In genomic region chr1:226069818-226070489, GRCh38 we compare ENCODE assay signal across 24 cellular contexts. TPM values are rescaled to one million over a fixed set of nuclear protein-coding genes. Genes with fewer than 3 reads are reported as not detected.
DNase-seq lines count a peak whose midpoint lies in the region; ATAC-seq and TF ChIP-seq lines count a peak whose summit lies in the region.
"Had no signal": no experiment of that assay in that cellular context is flagged by ENCODE, and none has a peak within 500 bp of the region (broad histone marks: within the 10 kb centered on the region; RNA-seq: fewer than 3 reads in every experiment).

No MANE protein-coding gene starts in this region.

- DNase-seq in activated CD4-positive, CD25-positive, alpha-beta regulatory T cell (lab: John Stamatoyannopoulos, UW), result no peak
- no peak for DNase-seq in CD8-positive, alpha-beta memory T cell
- DNase-seq in activated naive CD4-positive, alpha-beta T cell treated with anti-CD3 and anti-CD28 coated beads, Interleukin-2, amount 50 U/mL, for 72 hours (ENCODE audit: low spot score in 2 of 2), result no peak
- no peak for DNase-seq in naive thymus-derived CD8-positive, alpha-beta T cell
- DNase-seq in T-helper 2 cell treated with Interferon-gamma antibody and Interleukin-4, amounts not matched to agents 5 μg/mL and 100 μg/mL, for 36 hours (ENCODE audit: low spot score), result no peak
- DNase-seq in RWPE1 (ENCODE audit: low spot score) (no peak), NCI-H1048 (lab: John Stamatoyannopoulos, UW) (no peak)
- DNase-seq: activated CD4-positive, CD25-positive, alpha-beta regulatory T cell treated with anti-CD3 and anti-CD28 coated beads, Interleukin-2, amount 50 U/mL, for 72 hours; cortex of kidney; DMS53; GOT3; left lung; NCI-H2081; NCI-H510A treated with DMSO at 0.1 percent for 48 hours; pancreas; SHP77; stimulated activated CD4-positive, alpha-beta T cell treated with anti-CD3 and anti-CD28 coated beads, Interleukin-4, amount 100 ng/mL, for 1 hour; thyroid gland had no signal

- H3K27ac ChIP-seq in CD8-positive, alpha-beta memory T cell (ENCODE audit: low read depth, low read length), result no peak overlapping the region
- no peak overlapping the region; the same call in 1 of the 2 replicates for H3K27ac ChIP-seq in RWPE1
- H3K27ac ChIP-seq: 22Rv1, BLaER1, epithelial cell of prostate, gastroesophageal sphincter, HL-60, left lung, pancreas, thyroid gland had no signal

- no peak overlapping the region for H3K4me3 ChIP-seq in CD8-positive, alpha-beta memory T cell (ENCODE audit: low read length)
- H3K4me3 ChIP-seq: BLaER1, gastroesophageal sphincter, left lung, pancreas, thyroid gland had no signal

- H3K9me3 ChIP-seq in CD8-positive, alpha-beta memory T cell (ENCODE audit: low read length), result no peaks in the 10 kb centered on the region
- H3K9me3 ChIP-seq: BLaER1, gastroesophageal sphincter, left lung, pancreas, thyroid gland had no signal

- H3K36me3 Mint-ChIP-seq in CD8-positive, alpha-beta memory T cell, result peaks cover 18 to 84% (median 22%) of the 10 kb centered on the region in 3 donors
- H3K36me3 Mint-ChIP-seq in activated naive CD4-positive, alpha-beta T cell treated with anti-CD3 and anti-CD28 coated beads, Interleukin-2, amount 50 U/mL, for 72 hours, result peaks cover 24 to 62% of the 10 kb centered on the region in 2 donors
- peaks cover 4 to 91% (median 30%) of the 10 kb centered on the region in 3 donors for H3K36me3 Mint-ChIP-seq in naive thymus-derived CD8-positive, alpha-beta T cell
- H3K36me3 Mint-ChIP-seq in T-helper 2 cell treated with Interferon-gamma antibody and Interleukin-4, amounts not matched to agents 5 μg/mL and 100 μg/mL, for 36 hours (ENCODE audit: low read depth), result peaks cover 75% of the 10 kb centered on the region

- peak; percentile 89 to 92 for ATAC-seq in activated CD4-positive, CD25-positive, alpha-beta regulatory T cell treated with anti-CD3 and anti-CD28 coated beads, Interleukin-2, amount 50 U/mL, for 24 hours
- peak; percentile 91 to 92 for ATAC-seq in activated naive CD4-positive, alpha-beta T cell treated with anti-CD3 and anti-CD28 coated beads, Interleukin-2, amount 50 U/mL, for 72 hours
- ATAC-seq in naive thymus-derived CD8-positive, alpha-beta T cell, result no peak
- ATAC-seq: gastroesophageal sphincter, left lung, pancreas had no signal

- POLR2A ChIA-PET in CD8-positive, alpha-beta memory T cell (lab: Charles Lee), result interaction anchor here (0.8 kb wide), 1 partner anchor 70 kb away, joined by 3 read pairs; the partner anchor contains the start of gene SDE2
- POLR2A ChIA-PET in naive thymus-derived CD8-positive, alpha-beta T cell (lab: Charles Lee), result interaction anchor here (1.0 to 2.2 kb wide), 4 partner anchors 14 to 70 kb away, joined by 4 to 5 read pairs (median 4); partner anchors contain the start of gene SDE2
- POLR2A ChIA-PET in RWPE1 (lab: Yijun Ruan, JAX; ENCODE audit: low non-redundant PET), result no interaction called here

- H3K27me3 Mint-ChIP-seq in CD8-positive, alpha-beta memory T cell, result no peaks in the 10 kb centered on the region
- no peaks in the 10 kb centered on the region for H3K27me3 Mint-ChIP-seq in naive thymus-derived CD8-positive, alpha-beta T cell
- no peaks in the 10 kb centered on the region for H3K27me3 Mint-ChIP-seq in T-helper 2 cell treated with Interferon-gamma antibody and Interleukin-4, amounts not matched to agents 5 μg/mL and 100 μg/mL, for 36 hours (ENCODE audit: low read depth)

- peak overlapping the region in 7 of 8 donors; percentile 10 to 96 (median 86) for H3K27ac Mint-ChIP-seq in CD8-positive, alpha-beta memory T cell
- peak overlapping the region; percentile 77 to 96 for H3K27ac Mint-ChIP-seq in activated naive CD4-positive, alpha-beta T cell treated with anti-CD3 and anti-CD28 coated beads, Interleukin-2, amount 50 U/mL, for 72 hours
- H3K27ac Mint-ChIP-seq in naive thymus-derived CD8-positive, alpha-beta T cell, result peak overlapping the region in 9 of 10 donors; percentile 31 to 94 (median 78)
- no peak overlapping the region for H3K27ac Mint-ChIP-seq in T-helper 2 cell treated with Interferon-gamma antibody and Interleukin-4, amounts not matched to agents 5 μg/mL and 100 μg/mL, for 36 hours

- H3K9me3 Mint-ChIP-seq in CD8-positive, alpha-beta memory T cell, result no peaks in the 10 kb centered on the region
- H3K9me3 Mint-ChIP-seq in activated naive CD4-positive, alpha-beta T cell treated with anti-CD3 and anti-CD28 coated beads, Interleukin-2, amount 50 U/mL, for 72 hours, result no peaks in the 10 kb centered on the region
- no peaks in the 10 kb centered on the region for H3K9me3 Mint-ChIP-seq in naive thymus-derived CD8-positive, alpha-beta T cell
- H3K9me3 Mint-ChIP-seq in T-helper 2 cell treated with Interferon-gamma antibody and Interleukin-4, amounts not matched to agents 5 μg/mL and 100 μg/mL, for 36 hours, result no peaks in the 10 kb centered on the region

- no peak for TF ChIP-seq CTCF in RWPE1 (conservative IDR thresholded peaks at IDR 0.05; ENCODE audit: low read depth)

- peaks cover 47% of the 10 kb centered on the region for H3K4me1 ChIP-seq in CD8-positive, alpha-beta memory T cell (ENCODE audit: insufficient read depth, low read length)

- peaks cover 55% of the 10 kb centered on the region for H3K36me3 ChIP-seq in CD8-positive, alpha-beta memory T cell (ENCODE audit: insufficient read depth, low read length)

- H3K27me3 ChIP-seq in CD8-positive, alpha-beta memory T cell (ENCODE audit: insufficient read depth, low read length, poor library complexity, severe bottlenecking), result no peaks in the 10 kb centered on the region
- H3K27me3 ChIP-seq: BLaER1, gastroesophageal sphincter, left lung, pancreas, thyroid gland had no signal

- H3K4me3 Mint-ChIP-seq in CD8-positive, alpha-beta memory T cell, result peak overlapping the region in 6 of 7 donors; percentile 9 to 74 (median 56)
- peak overlapping the region in 8 of 10 donors; percentile 12 to 62 (median 46) for H3K4me3 Mint-ChIP-seq in naive thymus-derived CD8-positive, alpha-beta T cell
- no peak overlapping the region for H3K4me3 Mint-ChIP-seq in T-helper 2 cell treated with Interferon-gamma antibody and Interleukin-4, amounts not matched to agents 5 μg/mL and 100 μg/mL, for 36 hours

- CTCF ChIA-PET in CD8-positive, alpha-beta memory T cell (lab: Charles Lee), result interaction anchor here (1.9 to 3.2 kb wide), 2 partner anchors 55 to 82 kb away, joined by 4 to 11 read pairs; no protein-coding TSS in a partner anchor
- CTCF ChIA-PET in RWPE1 (lab: Yijun Ruan, JAX), result interaction anchor here (0.6 to 1.2 kb wide), 3 partner anchors 127 to 298 kb away, joined by 3 read pairs; no protein-coding TSS in a partner anchor

- H3K4me1 Mint-ChIP-seq in CD8-positive, alpha-beta memory T cell, result peaks cover 56 to 71% (median 66%) of the 10 kb centered on the region in 3 donors
- H3K4me1 Mint-ChIP-seq in naive thymus-derived CD8-positive, alpha-beta T cell, result peaks cover 24 to 73% (median 66%) of the 10 kb centered on the region in 4 donors
- H3K4me1 Mint-ChIP-seq in T-helper 2 cell treated with Interferon-gamma antibody and Interleukin-4, amounts not matched to agents 5 μg/mL and 100 μg/mL, for 36 hours (ENCODE audit: low read depth), result peaks cover 29% of the 10 kb centered on the region

RNA-seq across cellular contexts. Expression of gene H3-3A, which starts 7.4 kb away (rescaled TPM):
- total RNA-seq in CD8-positive, alpha-beta memory T cell, result 100 to 1,000 TPM; 356 to 372 TPM
- polyA plus RNA-seq in CD8-positive, alpha-beta memory T cell, result 803 TPM
- total RNA-seq in activated naive CD4-positive, alpha-beta T cell treated with anti-CD3 and anti-CD28 coated beads, Interleukin-2, amount 50 U/mL, for 72 hours, result 100 to 1,000 TPM; 292 to 444 TPM
- total RNA-seq in naive thymus-derived CD8-positive, alpha-beta T cell, result 100 to 1,000 TPM; 440 to 444 TPM
- 100 to 1,000 TPM; 736 to 904 (median 888) TPM for polyA plus RNA-seq in naive thymus-derived CD8-positive, alpha-beta T cell

Comparison
In these comparisons a context has a peak if more than half of its experiments do, and no peak if none do; other contexts are left out.
1. ATAC-seq: peak in activated CD4-positive, CD25-positive, alpha-beta regulatory T cell treated with anti-CD3 and anti-CD28 coated beads, Interleukin-2, amount 50 U/mL, for 24 hours (2 of 2) and activated naive CD4-positive, alpha-beta T cell treated with anti-CD3 and anti-CD28 coated beads, Interleukin-2, amount 50 U/mL, for 72 hours (2 of 2); none in naive thymus-derived CD8-positive, alpha-beta T cell (0 of 2).